14 cellular contexts compared by ENCODE assay signal in the genomic region with DNA sequence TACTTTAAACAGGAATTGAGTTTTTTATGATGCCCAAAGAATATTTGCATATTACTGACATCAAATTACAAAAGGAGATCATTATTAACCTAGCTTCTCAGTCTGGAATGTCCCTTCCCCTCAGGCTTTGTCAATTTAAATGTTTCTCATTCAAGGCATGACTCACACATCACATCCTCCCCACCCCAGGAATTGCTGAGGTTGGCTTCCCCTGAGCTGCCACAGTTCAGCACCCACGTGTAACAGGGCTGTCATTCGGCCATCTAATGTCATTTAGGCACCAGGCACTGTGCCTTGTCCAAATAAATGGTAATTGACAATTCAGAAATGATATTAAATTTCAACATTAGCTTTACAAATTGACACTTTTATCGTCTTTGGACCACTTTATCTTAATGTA.
A peak's percentile ranks its signal among the peaks of the same experiment; 100 is the strongest.
DNase-seq lines count a peak whose midpoint lies in the region; ATAC-seq and TF ChIP-seq lines count a peak whose summit lies in the region.
"Had no signal": no experiment of that assay in that cellular context is flagged by ENCODE, and none has a peak within 500 bp of the region (broad histone marks: within the 10 kb centered on the region; RNA-seq: fewer than 3 reads in every experiment).

No MANE protein-coding gene starts in this region.

- H3K27me3 Mint-ChIP-seq in activated CD4-positive, alpha-beta T cell treated with anti-CD3 and anti-CD28 coated beads for 36 hours: peaks cover 10% of the 10 kb centered on the region
- peaks cover 18% of the 10 kb centered on the region for H3K27me3 Mint-ChIP-seq in stimulated activated memory B cell treated with anti-CD40 and anti-IgM and Interleukin-4, amounts not matched to agents 10 μg/mL and 1 μg/mL and 100 μg/mL, for 72 hours

- no peak overlapping the region for H4K12ac ChIP-seq in trophoblast cell (ENCODE audit: low read depth, low read length)

- no peaks in the 10 kb centered on the region for H3K79me2 ChIP-seq in trophoblast cell (ENCODE audit: control insufficient read depth, insufficient read depth, low read length, poor library complexity)

- no peak overlapping the region for H3K14ac ChIP-seq in trophoblast cell (ENCODE audit: low read length)

- no CpG with 5 or more reads among the region's 3 CpGs for WGBS in trophoblast cell (ENCODE audit: extremely low coverage, insufficient coverage, insufficient read length)
- WGBS in suprapubic skin: 41% methylated on average over 3 of the region's 3 CpGs

- no peak overlapping the region for H2BK5ac ChIP-seq in trophoblast cell (ENCODE audit: low read depth, low read length, poor library complexity)

- TF ChIP-seq EP300 in suprapubic skin (IDR thresholded peaks at IDR 0.05): no peak

- peak; percentile 65 for ATAC-seq in activated CD4-positive, alpha-beta T cell treated with anti-CD3 and anti-CD28 coated beads for 36 hours
- ATAC-seq in Panc1 (peak; percentile 70), GM18519 (IDR thresholded peaks at IDR 0.05; ENCODE audit: low FRiP score, unreplicated experiment) (no peak)
- ATAC-seq in stimulated activated memory B cell treated with anti-CD40 and anti-IgM and Interleukin-4, amounts not matched to agents 10 μg/mL and 1 μg/mL and 100 μg/mL, for 72 hours: no peak

- no peak for TF ChIP-seq POLR2A in suprapubic skin (IDR thresholded peaks at IDR 0.05)

- H3K36me3 ChIP-seq in Panc1 (ENCODE audit: control insufficient read depth, insufficient read depth, low read length): no peaks in the 10 kb centered on the region
- no peaks in the 10 kb centered on the region for H3K36me3 ChIP-seq in trophoblast cell (ENCODE audit: control insufficient read depth in 1 of 2, insufficient read depth in 2 of 2, low read length in 2 of 2)
- no peaks in the 10 kb centered on the region for H3K36me3 ChIP-seq in suprapubic skin
- H3K36me3 ChIP-seq: thoracic aorta had no signal

- H2AFZ ChIP-seq in trophoblast cell (ENCODE audit: insufficient read depth, low read length, poor library complexity): no peak overlapping the region

- peaks cover 4% of the 10 kb centered on the region for H3K4me1 Mint-ChIP-seq in activated CD4-positive, alpha-beta T cell treated with anti-CD3 and anti-CD28 coated beads for 36 hours
- H3K4me1 Mint-ChIP-seq in stimulated activated memory B cell treated with anti-CD40 and anti-IgM and Interleukin-4, amounts not matched to agents 10 μg/mL and 1 μg/mL and 100 μg/mL, for 72 hours: no peaks in the 10 kb centered on the region
- H3K4me1 Mint-ChIP-seq: T-cell had no signal

- no peaks in the 10 kb centered on the region for H3K4me1 ChIP-seq in Panc1 (ENCODE audit: control insufficient read depth, insufficient read depth, low read length)
- H3K4me1 ChIP-seq in trophoblast cell (ENCODE audit: control insufficient read depth in 1 of 2, insufficient read depth in 2 of 2, low read length in 2 of 2): peaks cover 0 to 4% of the 10 kb centered on the region in 2 experiments
- no peaks in the 10 kb centered on the region for H3K4me1 ChIP-seq in suprapubic skin

- no peak overlapping the region for H3K23ac ChIP-seq in trophoblast cell (ENCODE audit: low read length)

- in situ Hi-C loops in Panc1 (cut with HindIII; ENCODE audit: low pct_unique_long_range_greater_than_20kb, low sequenced_read_pairs): no loop called here

- no peak overlapping the region for H2AK5ac ChIP-seq in trophoblast cell (ENCODE audit: low read length)

- BruUV-seq in Panc1 (replicated peaks; lab: Mats Ljungman, UMichigan): no TSS peak

- no peaks in the 10 kb centered on the region for H3K36me3 Mint-ChIP-seq in activated CD4-positive, alpha-beta T cell treated with anti-CD3 and anti-CD28 coated beads for 36 hours (ENCODE audit: low read depth)
- H3K36me3 Mint-ChIP-seq in stimulated activated memory B cell treated with anti-CD40 and anti-IgM and Interleukin-4, amounts not matched to agents 10 μg/mL and 1 μg/mL and 100 μg/mL, for 72 hours: no peaks in the 10 kb centered on the region
- H3K36me3 Mint-ChIP-seq: T-cell had no signal

- no peak overlapping the region for H3K4me2 ChIP-seq in trophoblast cell (ENCODE audit: low read length)

- no peak overlapping the region for H3K9ac ChIP-seq in trophoblast cell (ENCODE audit: low read length)

- H3K4me3 ChIP-seq in Panc1 (ENCODE audit: low read depth in 2 of 2, low read length in 2 of 2) (no peak overlapping the region), epithelial cell of proximal tubule (ENCODE audit: low read depth, low read length) (no peak overlapping the region), trophoblast cell (ENCODE audit: low read depth, low read length) (no peak overlapping the region), suprapubic skin (no peak overlapping the region)
- H3K4me3 ChIP-seq: thoracic aorta had no signal

- no peak overlapping the region for H4K8ac ChIP-seq in trophoblast cell (ENCODE audit: low read depth, low read length)

- POLR2A ChIA-PET in activated CD4-positive, alpha-beta T cell treated with anti-CD3 and anti-CD28 coated beads for 36 hours (lab: Charles Lee): no interaction called here
- POLR2A ChIA-PET in Panc1 (lab: Charles Lee): no interaction called here

- H3K9me3 Mint-ChIP-seq in activated CD4-positive, alpha-beta T cell treated with anti-CD3 and anti-CD28 coated beads for 36 hours (ENCODE audit: low read depth): peaks cover 7% of the 10 kb centered on the region
- H3K9me3 Mint-ChIP-seq in stimulated activated memory B cell treated with anti-CD40 and anti-IgM and Interleukin-4, amounts not matched to agents 10 μg/mL and 1 μg/mL and 100 μg/mL, for 72 hours: peaks cover 10% of the 10 kb centered on the region
- H3K9me3 Mint-ChIP-seq: activated T-cell treated with anti-CD3 and anti-CD28 coated beads, Interleukin-2, amount 50 U/mL, for 24 hours had no signal

- TF ChIP-seq CTCF in Panc1 (IDR thresholded peaks at IDR 0.05) (no peak), epithelial cell of proximal tubule (conservative IDR thresholded peaks at IDR 0.05; ENCODE audit: low read depth, low read length) (no peak), suprapubic skin (IDR thresholded peaks at IDR 0.05) (no peak)

- no peak overlapping the region for H4K91ac ChIP-seq in trophoblast cell (ENCODE audit: low read depth, low read length)

- H3K27me3 ChIP-seq in Panc1 (ENCODE audit: control insufficient read depth, insufficient read depth, low read length): peaks cover 2% of the 10 kb centered on the region
- H3K27me3 ChIP-seq in trophoblast cell (ENCODE audit: insufficient read depth, low read length): no peaks in the 10 kb centered on the region
- H3K27me3 ChIP-seq in suprapubic skin: no peaks in the 10 kb centered on the region

- no peaks in the 10 kb centered on the region for H3K79me1 ChIP-seq in trophoblast cell (ENCODE audit: low read length)

- H3K9me3 ChIP-seq in Panc1 (ENCODE audit: control insufficient read depth, insufficient read depth, low read depth, low read length): no peaks in the 10 kb centered on the region
- H3K9me3 ChIP-seq in trophoblast cell (ENCODE audit: insufficient read depth, low read depth, low read length): no peaks in the 10 kb centered on the region
- peaks cover 3% of the 10 kb centered on the region for H3K9me3 ChIP-seq in suprapubic skin
- H3K9me3 ChIP-seq: thoracic aorta had no signal

- H2BK120ac ChIP-seq in trophoblast cell (ENCODE audit: insufficient read depth, low read length, poor library complexity): no peak overlapping the region

- no peak overlapping the region for H3K4me3 Mint-ChIP-seq in activated CD4-positive, alpha-beta T cell treated with anti-CD3 and anti-CD28 coated beads for 36 hours
- H3K4me3 Mint-ChIP-seq in stimulated activated memory B cell treated with anti-CD40 and anti-IgM and Interleukin-4, amounts not matched to agents 10 μg/mL and 1 μg/mL and 100 μg/mL, for 72 hours: no peak overlapping the region
- H3K4me3 Mint-ChIP-seq: activated T-cell treated with anti-CD3 and anti-CD28 coated beads, Interleukin-2, amount 50 U/mL, for 24 hours; T-cell had no signal

- CTCF ChIA-PET in activated CD4-positive, alpha-beta T cell treated with anti-CD3 and anti-CD28 coated beads for 36 hours (lab: Charles Lee): no interaction called here
- CTCF ChIA-PET in Panc1 (lab: Charles Lee): no interaction called here

- no peak overlapping the region for H3K27ac ChIP-seq in Panc1 (ENCODE audit: low read length)
- H3K27ac ChIP-seq in trophoblast cell (ENCODE audit: low read depth, low read length): no peak overlapping the region
- no peak overlapping the region for H3K27ac ChIP-seq in suprapubic skin
- H3K27ac ChIP-seq: HL-60, thoracic aorta had no signal

- H2BK12ac ChIP-seq in trophoblast cell (ENCODE audit: low read length): no peak overlapping the region

- H3K27ac Mint-ChIP-seq in activated CD4-positive, alpha-beta T cell treated with anti-CD3 and anti-CD28 coated beads for 36 hours: no peak overlapping the region
- no peak overlapping the region for H3K27ac Mint-ChIP-seq in stimulated activated memory B cell treated with anti-CD40 and anti-IgM and Interleukin-4, amounts not matched to agents 10 μg/mL and 1 μg/mL and 100 μg/mL, for 72 hours
- H3K27ac Mint-ChIP-seq: activated T-cell treated with anti-CD3 and anti-CD28 coated beads, Interleukin-2, amount 50 U/mL, for 24 hours; T-cell had no signal

- intact Hi-C loops in activated CD4-positive, alpha-beta T cell treated with anti-CD3 and anti-CD28 coated beads for 36 hours (cut with DNase I, micrococcal nuclease): no loop called here
- intact Hi-C loops in Panc1 (cut with micrococcal nuclease; ENCODE audit: unreplicated experiment): no loop called here

- no peak overlapping the region for H3K18ac ChIP-seq in trophoblast cell (ENCODE audit: low read length)

- no peak overlapping the region for H3K4ac ChIP-seq in trophoblast cell (ENCODE audit: low read depth, low read length)

- DNase-seq in activated CD4-positive, alpha-beta T cell treated with anti-CD3 and anti-CD28 coated beads for 36 hours: peak; percentile 40
- DNase-seq in activated CD4-positive, alpha-beta T cell treated with anti-CD3 and anti-CD28 coated beads, Interleukin-2, amount 50 U/mL, for 4 hours: no peak
- peak; percentile 2 for DNase-seq in Panc1 (ENCODE audit: low read depth, low spot score)
- peak; percentile 78 for DNase-seq in epithelial cell of proximal tubule (ENCODE audit: low read depth)
- DNase-seq in trophoblast cell: peak; percentile 25 to 71
- no peak for DNase-seq in suprapubic skin (ENCODE audit: low spot score in 2 of 2)
- DNase-seq: activated T-cell treated with anti-CD3 and anti-CD28 coated beads, Interleukin-2, amount 50 U/mL, for 24 hours; cortex of kidney; hypothalamus; T-cell had no signal

Comparison
In these comparisons a context has a peak if more than half of its experiments do, and no peak if none do; other contexts are left out.
1. DNase-seq: peak in activated CD4-positive, alpha-beta T cell treated with anti-CD3 and anti-CD28 coated beads for 36 hours (single experiment), Panc1 (single experiment), epithelial cell of proximal tubule (single experiment) and trophoblast cell (2 of 2); none in activated CD4-positive, alpha-beta T cell treated with anti-CD3 and anti-CD28 coated beads, Interleukin-2, amount 50 U/mL, for 4 hours (0 of 2) and suprapubic skin (0 of 2).
2. ATAC-seq: peak in activated CD4-positive, alpha-beta T cell treated with anti-CD3 and anti-CD28 coated beads for 36 hours (single experiment) and Panc1 (single experiment); none in GM18519 (single experiment) and stimulated activated memory B cell treated with anti-CD40 and anti-IgM and Interleukin-4, amounts not matched to agents 10 μg/mL and 1 μg/mL and 100 μg/mL, for 72 hours (single experiment).